Comparison of ENCODE assay signal across 18 cellular contexts in the genomic region with DNA sequence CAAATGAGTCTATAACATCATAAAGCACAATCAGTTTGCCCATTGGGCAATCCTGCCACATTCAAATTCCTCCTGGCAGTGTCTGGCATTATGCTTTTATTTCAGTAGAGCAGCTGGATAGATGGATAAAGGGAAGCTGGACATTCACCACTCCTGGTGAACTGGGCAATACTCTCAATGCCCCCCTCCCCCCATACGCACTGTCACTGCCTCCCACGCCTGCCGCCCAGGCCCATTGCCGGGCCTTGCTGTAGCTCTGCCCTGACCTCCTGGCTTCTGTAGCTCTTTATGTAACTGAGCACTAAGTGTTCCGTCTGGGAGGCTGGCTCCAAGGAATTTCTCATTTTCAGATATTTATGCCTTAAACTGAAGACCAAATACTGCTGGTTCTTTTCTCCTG. TPM values are rescaled to one million over a fixed set of nuclear protein-coding genes. Genes with fewer than 3 reads are reported as not detected.
"Had no signal": no experiment of that assay in that cellular context is flagged by ENCODE, and none has a peak within 500 bp of the region (broad histone marks: within the 10 kb centered on the region; RNA-seq: fewer than 3 reads in every experiment).

No MANE protein-coding gene starts in this region.

- H3K9me3 Mint-ChIP-seq: activated CD4-positive, alpha-beta T cell treated with anti-CD3 and anti-CD28 coated beads, Interleukin-2, amount 10 ng/mL, durations not matched to agents 7 days and 5 days; activated naive CD4-positive, alpha-beta T cell treated with anti-CD3 and anti-CD28 coated beads, Interleukin-2, amount 50 U/mL, for 24 hours; neural crest cell had no signal

- H3K36me3 ChIP-seq: ascending aorta, ovary, sigmoid colon, thyroid gland had no signal

- H3K27ac Mint-ChIP-seq: activated CD4-positive, alpha-beta T cell treated with anti-CD3 and anti-CD28 coated beads, Interleukin-2, amount 10 ng/mL, durations not matched to agents 7 days and 5 days; activated CD8-positive, alpha-beta T cell treated with anti-CD3 and anti-CD28 coated beads, Interleukin-2, amount 10 ng/mL, durations not matched to agents 7 days and 5 days; activated naive CD4-positive, alpha-beta T cell treated with anti-CD3 and anti-CD28 coated beads, Interleukin-2, amount 50 U/mL, for 24 hours; stimulated activated naive B cell treated with anti-CD40 and anti-IgM and Interleukin-4, amounts not matched to agents 10 μg/mL and 1 μg/mL and 100 μg/mL, for 72 hours had no signal

- ATAC-seq: activated CD4-positive, CD25-positive, alpha-beta regulatory T cell treated with anti-CD3 and anti-CD28 coated beads, Interleukin-2, amount 50 U/mL, for 24 hours; activated CD8-positive, alpha-beta T cell treated with anti-CD3 and anti-CD28 coated beads, Interleukin-2, amount 10 ng/mL, durations not matched to agents 7 days and 5 days; stimulated activated naive B cell treated with anti-CD40 and anti-IgM and Interleukin-4, amounts not matched to agents 10 μg/mL and 1 μg/mL and 100 μg/mL, for 72 hours had no signal

- H3K4me1 Mint-ChIP-seq: activated CD4-positive, alpha-beta T cell treated with anti-CD3 and anti-CD28 coated beads, Interleukin-2, amount 10 ng/mL, durations not matched to agents 7 days and 5 days; activated naive CD4-positive, alpha-beta T cell treated with anti-CD3 and anti-CD28 coated beads, Interleukin-2, amount 50 U/mL, for 24 hours; stimulated activated naive B cell treated with anti-CD40 and anti-IgM and Interleukin-4, amounts not matched to agents 10 μg/mL and 1 μg/mL and 100 μg/mL, for 72 hours had no signal

- H3K27ac ChIP-seq: ascending aorta, ovary, sigmoid colon, thyroid gland had no signal

- H3K4me3 Mint-ChIP-seq: activated CD4-positive, alpha-beta T cell treated with anti-CD3 and anti-CD28 coated beads, Interleukin-2, amount 10 ng/mL, durations not matched to agents 7 days and 5 days; activated CD8-positive, alpha-beta T cell treated with anti-CD3 and anti-CD28 coated beads, Interleukin-2, amount 10 ng/mL, durations not matched to agents 7 days and 5 days; activated naive CD4-positive, alpha-beta T cell treated with anti-CD3 and anti-CD28 coated beads, Interleukin-2, amount 50 U/mL, for 24 hours; neural crest cell; stimulated activated naive B cell treated with anti-CD40 and anti-IgM and Interleukin-4, amounts not matched to agents 10 μg/mL and 1 μg/mL and 100 μg/mL, for 72 hours had no signal

- H3K9ac ChIP-seq: SK-N-SH had no signal

- H3K4me3 ChIP-seq: ascending aorta, ovary, sigmoid colon, thyroid gland had no signal

- H3K9me3 ChIP-seq: ascending aorta, ovary, sigmoid colon, SK-N-SH, thyroid gland had no signal

- H3K27me3 ChIP-seq: ascending aorta, ovary, sigmoid colon, thyroid gland had no signal

- FAIRE-seq: islet of Langerhans had no signal

- H3K4me1 ChIP-seq: ascending aorta, sigmoid colon, thyroid gland had no signal

- DNase-seq: activated CD4-positive, alpha-beta T cell treated with anti-CD3 and anti-CD28 coated beads, Interleukin-2, amount 10 ng/mL, durations not matched to agents 7 days and 5 days; activated CD8-positive, alpha-beta T cell treated with anti-CD3 and anti-CD28 coated beads, Interleukin-2, amount 10 ng/mL, durations not matched to agents 7 days and 5 days; activated gamma-delta T cell; dermis blood vessel endothelial cell; effector memory CD4-positive, alpha-beta T cell; left cardiac atrium; mammary epithelial cell; sigmoid colon; SK-N-SH; stimulated activated naive B cell treated with anti-CD40 and anti-IgM and Interleukin-4, amounts not matched to agents 10 μg/mL and 1 μg/mL and 100 μg/mL, for 72 hours; thyroid gland had no signal

- H3K36me3 Mint-ChIP-seq: activated naive CD4-positive, alpha-beta T cell treated with anti-CD3 and anti-CD28 coated beads, Interleukin-2, amount 50 U/mL, for 24 hours; stimulated activated naive B cell treated with anti-CD40 and anti-IgM and Interleukin-4, amounts not matched to agents 10 μg/mL and 1 μg/mL and 100 μg/mL, for 72 hours had no signal

- H3K4me2 ChIP-seq: SK-N-SH had no signal

RNA-seq across cellular contexts. Expression of a gene that starts 25.4 kb away (rescaled TPM):
- total RNA-seq: activated CD4-positive, alpha-beta T cell treated with anti-CD3 and anti-CD28 coated beads, Interleukin-2, amount 10 ng/mL, durations not matched to agents 7 days and 5 days; activated CD8-positive, alpha-beta T cell treated with anti-CD3 and anti-CD28 coated beads, Interleukin-2, amount 10 ng/mL, durations not matched to agents 7 days and 5 days; ascending aorta; left cardiac atrium; pulmonary artery endothelial cell had no signal
